Comparison of ENCODE assay signal across 23 cellular contexts in the genomic region with DNA sequence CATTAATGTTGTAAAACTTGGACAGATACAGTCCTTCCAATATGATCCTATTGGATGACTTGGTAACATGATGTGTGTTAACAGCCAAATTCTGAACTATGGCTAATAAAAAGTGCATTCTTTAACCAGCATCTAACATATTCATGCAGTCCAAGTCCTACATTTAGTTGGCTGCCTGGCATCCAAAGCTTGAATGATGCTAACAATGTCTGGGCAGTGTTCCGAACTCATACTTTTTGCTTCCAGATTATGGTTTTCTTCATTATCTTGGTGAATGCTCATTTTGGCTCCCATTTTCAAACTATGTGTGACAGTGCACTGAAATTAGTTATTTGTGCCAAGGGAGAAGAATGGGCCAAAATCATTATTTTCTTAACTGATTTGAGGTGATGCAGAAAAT. TPM values are rescaled to one million over a fixed set of nuclear protein-coding genes. Genes with fewer than 3 reads are reported as not detected.
DNase-seq lines count a peak whose midpoint lies in the region; ATAC-seq, FAIRE-seq and TF ChIP-seq lines count a peak whose summit lies in the region.
"Had no signal": no experiment of that assay in that cellular context is flagged by ENCODE, and none has a peak within 500 bp of the region (broad histone marks: within the 10 kb centered on the region; RNA-seq: fewer than 3 reads in every experiment).

No MANE protein-coding gene starts in this region.

- H4K20me1 ChIP-seq in MM.1S (ENCODE audit: insufficient read depth, low read length) (no peaks in the 10 kb centered on the region), keratinocyte (ENCODE audit: control insufficient read depth, extremely low read depth, insufficient read depth, low read length) (no peaks in the 10 kb centered on the region)

- peaks cover 3% of the 10 kb centered on the region for H3K79me1 ChIP-seq in neuronal stem cell (ENCODE audit: low read depth, low read length)

- CTCF ChIA-PET in T-cell (lab: Charles Lee), result no interaction called here

- H2AFZ ChIP-seq in MM.1S (ENCODE audit: low read length) (no peak overlapping the region), keratinocyte (ENCODE audit: control insufficient read depth, low read length) (peak overlapping the region; percentile 55), neuronal stem cell (ENCODE audit: low read length) (no peak overlapping the region)

- TF ChIP-seq CTCF in AG10803 (conservative IDR thresholded peaks at IDR 0.05; ENCODE audit: low read length) (no peak), MM.1S (IDR thresholded peaks at IDR 0.05; ENCODE audit: low read length) (no peak), brain (conservative IDR thresholded peaks at IDR 0.05) (no peak), keratinocyte (optimal IDR thresholded peaks at IDR 0.05 in 1 of 3, IDR thresholded peaks at IDR 0.05 in 1 of 3, conservative IDR thresholded peaks at IDR 0.05 in 1 of 3; ENCODE audit: extremely low read depth in 1 of 3, insufficient read depth in 2 of 3, low read length in 3 of 3) (no peak)

- H3K36me3 ChIP-seq in MM.1S (replicated peaks; ENCODE audit: insufficient read depth, low read length) (no peaks in the 10 kb centered on the region), keratinocyte (ENCODE audit: control insufficient read depth in 2 of 2, extremely low read depth in 1 of 2, insufficient read depth in 2 of 2, low read length in 2 of 2) (no peaks in the 10 kb centered on the region), neuronal stem cell (replicated peaks in 1 of 2; ENCODE audit: control insufficient read depth in 2 of 2, insufficient read depth in 2 of 2, low read length in 2 of 2) (no peaks in the 10 kb centered on the region)

- H3K9me3 Mint-ChIP-seq in brain (peaks cover 0 to 8% (median 2%) of the 10 kb centered on the region in 5 experiments), T-cell (no peaks in the 10 kb centered on the region)
- H3K9me3 Mint-ChIP-seq: HFFc6, IgD-negative memory B cell had no signal

- H3K27me3 ChIP-seq in MM.1S (replicated peaks; ENCODE audit: insufficient read depth, low read length) (no peaks in the 10 kb centered on the region), keratinocyte (ENCODE audit: control insufficient read depth, extremely low read depth, insufficient read depth, low read length) (no peaks in the 10 kb centered on the region), neuronal stem cell (ENCODE audit: control insufficient read depth in 3 of 3, insufficient read depth in 3 of 3, low read depth in 1 of 3, low read length in 3 of 3) (no peaks in the 10 kb centered on the region)

- H3K9me2 ChIP-seq in MM.1S (replicated peaks; ENCODE audit: insufficient read depth, low read length), result no peaks in the 10 kb centered on the region

- H3K4me2 ChIP-seq in MM.1S (ENCODE audit: low read depth, low read length) (peak overlapping the region; percentile 7; the same call in 1 of the 2 replicates), keratinocyte (ENCODE audit: control insufficient read depth, extremely low read depth, insufficient read depth, low read depth, low read length) (peak overlapping the region; percentile 81), neuronal stem cell (ENCODE audit: insufficient read depth, low read length, poor library complexity, severe bottlenecking) (no peak overlapping the region)

- H3K36me3 Mint-ChIP-seq in brain, result peaks cover 3% of the 10 kb centered on the region
- H3K36me3 Mint-ChIP-seq in T-cell, result peaks cover 3% of the 10 kb centered on the region

- no peak for FAIRE-seq in keratinocyte (lab: Jason Lieb, UNC)
- FAIRE-seq: GM12892, GM18507, HTR-8/SVneo had no signal

- H4K91ac ChIP-seq in neuronal stem cell (ENCODE audit: low read depth, low read length, poor library complexity), result no peak overlapping the region

- no peak overlapping the region for H2BK12ac ChIP-seq in neuronal stem cell (ENCODE audit: low read length)

- ATAC-seq in HG02588 (IDR thresholded peaks at IDR 0.05; ENCODE audit: unreplicated experiment), result no peak
- ATAC-seq in T-cell (replicated peaks in 1 of 4), result no peak

- H2BK5ac ChIP-seq in neuronal stem cell (ENCODE audit: low read length), result no peak overlapping the region

- peaks cover 7% of the 10 kb centered on the region; the same call in 1 of the 2 replicates for H3F3A ChIP-seq in MM.1S (ENCODE audit: insufficient read depth, low read length)

- dilution Hi-C loops in keratinocyte (cut with MboI; ENCODE audit: extremely low pct_ligation_motif_present, low sequenced_read_pairs), result no loop called here

- no peak overlapping the region for H2AK5ac ChIP-seq in neuronal stem cell (ENCODE audit: low read depth, low read length)

- H3K4me1 ChIP-seq in MM.1S (ENCODE audit: low read length), result peaks cover 11% of the 10 kb centered on the region; the same call in 1 of the 2 replicates
- H3K4me1 ChIP-seq in keratinocyte (ENCODE audit: control insufficient read depth, extremely low read depth, insufficient read depth, low read length), result peaks cover 47% of the 10 kb centered on the region
- H3K4me1 ChIP-seq in neuronal stem cell (ENCODE audit: control insufficient read depth in 2 of 2, insufficient read depth in 1 of 2, low read depth in 1 of 2, low read length in 2 of 2), result peaks cover 0 to 2% of the 10 kb centered on the region in 2 donors

- H3K4me3 ChIP-seq in AG10803 (ENCODE audit: low read length) (no peak overlapping the region), MM.1S (ENCODE audit: low read length) (no peak overlapping the region), keratinocyte (ENCODE audit: control insufficient read depth in 2 of 3, extremely low read depth in 1 of 3, insufficient read depth in 2 of 3, low read depth in 1 of 3, low read length in 3 of 3) (peak overlapping the region in 2 of 3 experiments; percentile 15 to 55), neuronal stem cell (ENCODE audit: low read length in 2 of 2) (no peak overlapping the region)
- H3K4me3 ChIP-seq: SK-N-MC had no signal

- H3K4ac ChIP-seq in neuronal stem cell (ENCODE audit: low read length), result no peak overlapping the region

- H3K23ac ChIP-seq in neuronal stem cell (ENCODE audit: low read depth, low read length, poor library complexity), result no peak overlapping the region

- H4K8ac ChIP-seq in neuronal stem cell (ENCODE audit: low read depth, low read length), result no peak overlapping the region

- POLR2A ChIA-PET in T-cell (lab: Charles Lee), result no interaction called here

- H3K4me3 Mint-ChIP-seq in brain (peak overlapping the region in 4 of 5 experiments; percentile 64 to 99 (median 74)), T-cell (no peak overlapping the region)
- H3K4me3 Mint-ChIP-seq: CD4-positive, alpha-beta memory T cell; HFFc6; IgD-negative memory B cell had no signal

- H3K18ac ChIP-seq in neuronal stem cell (ENCODE audit: low read length), result no peak overlapping the region

- no CpG with 5 or more reads among the region's 1 CpG for WGBS in neuronal stem cell (ENCODE audit: extremely low coverage in 2 of 2, insufficient read length in 2 of 2, insufficient replicate concordance in 1 of 2), 2 donors

- H2BK120ac ChIP-seq in neuronal stem cell (ENCODE audit: low read depth, low read length), result no peak overlapping the region

- peaks cover 5% of the 10 kb centered on the region for H3K27me3 Mint-ChIP-seq in brain
- no peaks in the 10 kb centered on the region for H3K27me3 Mint-ChIP-seq in T-cell
- H3K27me3 Mint-ChIP-seq: CD4-positive, alpha-beta memory T cell; IgD-negative memory B cell had no signal

- no peak overlapping the region for H3K14ac ChIP-seq in neuronal stem cell (ENCODE audit: low read length)

- H3K79me2 ChIP-seq in MM.1S (ENCODE audit: low read length), result peaks cover 55% of the 10 kb centered on the region
- H3K79me2 ChIP-seq in keratinocyte (ENCODE audit: control insufficient read depth, insufficient read depth, low read length), result peaks cover 27% of the 10 kb centered on the region

- DNase-seq in AG10803 (ENCODE audit: low read depth) (peak; percentile 17), MM.1S (no peak), keratinocyte (ENCODE audit: low read depth, low spot score) (no peak), mesenteric fat pad (ENCODE audit: low spot score) (no peak), neuronal stem cell (ENCODE audit: low spot score) (no peak), T-cell (no peak)
- DNase-seq: Calu3; CD4-positive, alpha-beta memory T cell; EL; H7; HFFc6; Kasumi-1; NCI-H1092 treated with DMSO at 0.1 percent for 48 hours; NCI-H1694; NCI-H2081 treated with DMSO at 0.1 percent for 48 hours; SHP77 had no signal

- H3K9me1 ChIP-seq in keratinocyte (ENCODE audit: control insufficient read depth, extremely low read depth, insufficient read depth, low read length), result no peaks in the 10 kb centered on the region

- peaks cover 75% of the 10 kb centered on the region for H3K4me1 Mint-ChIP-seq in brain
- peaks cover 42 to 51% (median 43%) of the 10 kb centered on the region in 3 donors for H3K4me1 Mint-ChIP-seq in T-cell

- no peak overlapping the region for H3K27ac ChIP-seq in MM.1S (ENCODE audit: low read length)
- H3K27ac ChIP-seq in keratinocyte (ENCODE audit: control insufficient read depth, insufficient read depth, low read length), result no peak overlapping the region
- no peak overlapping the region for H3K27ac ChIP-seq in neuronal stem cell (replicated peaks; ENCODE audit: low read length)
- H3K27ac ChIP-seq: SK-N-MC had no signal

- H2BK15ac ChIP-seq in neuronal stem cell (ENCODE audit: low read length), result no peak overlapping the region

- H3K9me3 ChIP-seq in MM.1S (replicated peaks; ENCODE audit: insufficient read depth, low read length) (no peaks in the 10 kb centered on the region), keratinocyte (ENCODE audit: control insufficient read depth, low read depth, low read length) (no peaks in the 10 kb centered on the region), neuronal stem cell (replicated peaks in 1 of 2; ENCODE audit: control insufficient read depth in 2 of 2, insufficient read depth in 1 of 2, low read depth in 1 of 2, low read length in 2 of 2) (peaks cover 0 to 3% of the 10 kb centered on the region in 2 donors)

- H3K27ac Mint-ChIP-seq in brain, result no peak overlapping the region
- no peak overlapping the region for H3K27ac Mint-ChIP-seq in T-cell
- H3K27ac Mint-ChIP-seq: CD4-positive, alpha-beta memory T cell; HFFc6; IgD-negative memory B cell had no signal

- H3K9ac ChIP-seq in MM.1S (ENCODE audit: low read length) (no peak overlapping the region), keratinocyte (ENCODE audit: control insufficient read depth, extremely low read depth, insufficient read depth, low read length) (no peak overlapping the region), neuronal stem cell (ENCODE audit: low read depth, low read length, poor library complexity) (no peak overlapping the region)

RNA-seq across cellular contexts. Expression of a gene that starts 2.8 kb away (rescaled TPM):
- polyA plus RNA-seq in brain (ENCODE audit: insufficient read depth, low read depth, low replicate concordance) (20.2 TPM), keratinocyte (10.4 to 17.3 TPM (median 15.3 TPM) in 3 replicates)
- polyA plus RNA-seq in keratinocyte (2011; ENCODE audit: low read depth), result 15.4 TPM
- polyA plus RNA-seq in keratinocyte (2011; cell fraction: cytosol; rRNA removed), result 13.6 and 16.1 TPM in 2 replicates
- 15.8 and 19.1 TPM in 2 replicates for polyA plus RNA-seq in keratinocyte (2011; cell fraction: nucleus; rRNA removed)
- 13.5 and 22.9 TPM in 2 replicates for polyA plus RNA-seq in keratinocyte (2012; ENCODE audit: low replicate concordance)
- polyA minus RNA-seq in keratinocyte, result 2.4 to 3.6 TPM (median 2.6 TPM) in 3 replicates
- polyA minus RNA-seq in keratinocyte (2011; cell fraction: cytosol; rRNA and poly(A)+ RNA removed), result 33.6 TPM
- polyA minus RNA-seq in keratinocyte (2011; cell fraction: nucleus; rRNA and poly(A)+ RNA removed), result 8.8 and 14.6 TPM in 2 replicates
- total RNA-seq in mesenteric fat pad (14.1 TPM), T-cell (1 to 10 TPM; 6.0 to 9.5 (median 7.0) TPM)
- 4.1 TPM for polyA plus RNA-seq in neuronal stem cell (2013, experiment 1 of 2)
- polyA plus RNA-seq in neuronal stem cell (2013, experiment 2 of 2), result 4.5 TPM

Comparison
In these comparisons a context has a peak if more than half of its experiments do, and no peak if none do; other contexts are left out.
1. H3K4me3 ChIP-seq: peak in keratinocyte (2 of 3); none in AG10803 (single experiment), MM.1S (single experiment) and neuronal stem cell (0 of 2).
2. H3K4me3 Mint-ChIP-seq: peak in brain (4 of 5); none in T-cell (0 of 3).